ENCODE assay signal across 24 cellular contexts in the genomic region with DNA sequence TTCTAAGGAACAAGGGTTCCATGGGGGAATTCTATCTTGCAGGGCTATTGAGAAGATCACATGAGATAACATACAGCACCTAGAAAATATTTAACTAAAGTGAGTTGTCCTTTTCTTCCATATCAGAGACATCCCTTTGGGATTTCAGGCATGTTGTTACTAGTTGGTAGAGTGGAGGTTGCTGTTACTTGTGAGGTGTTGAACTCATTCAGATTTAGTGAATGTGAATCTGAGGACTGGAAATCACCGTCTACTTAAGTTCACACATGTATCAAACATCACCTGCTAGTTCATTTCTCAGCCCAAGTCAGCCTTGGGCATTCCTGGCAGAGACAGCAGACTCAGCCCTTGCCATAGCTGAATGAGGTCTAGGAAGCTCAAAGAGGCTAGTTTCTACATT. TPM values are rescaled to one million over a fixed set of nuclear protein-coding genes. Genes with fewer than 3 reads are reported as not detected.
A peak's percentile ranks its signal among the peaks of the same experiment; 100 is the strongest.
DNase-seq lines count a peak whose midpoint lies in the region; ATAC-seq and TF ChIP-seq lines count a peak whose summit lies in the region.
"Had no signal": no experiment of that assay in that cellular context is flagged by ENCODE, and none has a peak within 500 bp of the region (broad histone marks: within the 10 kb centered on the region; RNA-seq: fewer than 3 reads in every experiment).

No MANE protein-coding gene starts in this region.

- no peaks in the 10 kb centered on the region for H3K27me3 Mint-ChIP-seq in CD8-positive, alpha-beta T cell (ENCODE audit: low read depth)
- H3K27me3 Mint-ChIP-seq in endodermal cell (ENCODE audit: insufficient read depth) (no peaks in the 10 kb centered on the region), nephron (ENCODE audit: low read depth) (no peaks in the 10 kb centered on the region)

- H3K27ac Mint-ChIP-seq in CD8-positive, alpha-beta T cell, result peak overlapping the region; percentile 22
- H3K27ac Mint-ChIP-seq in endodermal cell, result peak overlapping the region; percentile 71
- peak overlapping the region; percentile 3 to 83 (median 40) for H3K27ac Mint-ChIP-seq in nephron
- H3K27ac Mint-ChIP-seq: GM23338 had no signal

- POLR2A ChIA-PET in CD8-positive, alpha-beta T cell (lab: Charles Lee), result interaction anchor here (0.7 to 1.2 kb wide), 2 partner anchors 34 to 56 kb away, joined by 3 read pairs; no protein-coding TSS in a partner anchor

- no peak for DNase-seq in CD8-positive, alpha-beta T cell
- DNase-seq in H4 (ENCODE audit: low spot score) (peak; percentile 2), endodermal cell (no peak), NCI-H146 (lab: John Stamatoyannopoulos, UW) (no peak)
- DNase-seq in stimulated activated naive CD8-positive, alpha-beta T cell treated with anti-CD3 and anti-CD28 coated beads, Interleukin-15, Interleukin-2, amounts not matched to agents 100 U/mL and 50 U/mL, for 24 hours, result no peak
- no peak for DNase-seq in effector CD8-positive, alpha-beta T cell (lab: John Stamatoyannopoulos, UW)
- DNase-seq: activated CD4-positive, alpha-beta T cell treated with anti-CD3 and anti-CD28 coated beads, Interleukin-2, amount 50 U/mL, for 4 hours; activated CD8-positive, alpha-beta memory T cell treated with anti-CD3 and anti-CD28 coated beads, Interleukin-2, amount 50 U/mL, for 4 hours; activated gamma-delta T cell treated with Interleukin-2 at 50 U/mL for 16 hours; COR-L47; foreskin fibroblast; hippocampal formation; IMR-90; NCI-H1417; NCI-H524; stimulated activated CD4-positive, alpha-beta T cell treated with anti-CD3 and anti-CD28 coated beads, Interleukin-12 subunit alpha, Interleukin-12 subunit beta, amount 100 ng/mL, for 4 hours; trophoblast cell; WERI-Rb-1 had no signal

- no peaks in the 10 kb centered on the region for H3K27me3 ChIP-seq in CD8-positive, alpha-beta T cell (ENCODE audit: insufficient read depth, low read length)
- no peaks in the 10 kb centered on the region for H3K27me3 ChIP-seq in endodermal cell (ENCODE audit: control insufficient read depth, insufficient read depth, low read length, poor library complexity, severe bottlenecking)
- H3K27me3 ChIP-seq: adrenal gland had no signal

- ATAC-seq in CD8-positive, alpha-beta T cell, result no peak
- ATAC-seq in stimulated activated naive CD8-positive, alpha-beta T cell treated with anti-CD3 and anti-CD28 coated beads, Interleukin-15, Interleukin-2, amounts not matched to agents 100 U/mL and 50 U/mL, for 24 hours, result no peak
- no peak for ATAC-seq in HG03457 (IDR thresholded peaks at IDR 0.05; ENCODE audit: unreplicated experiment)
- ATAC-seq: GM23338 had no signal

- H3K4me1 Mint-ChIP-seq in CD8-positive, alpha-beta T cell (ENCODE audit: low read depth), result peaks cover 10% of the 10 kb centered on the region
- H3K4me1 Mint-ChIP-seq in endodermal cell, result peaks cover 10% of the 10 kb centered on the region
- no peaks in the 10 kb centered on the region for H3K4me1 Mint-ChIP-seq in nephron

- H3K36me3 ChIP-seq in CD8-positive, alpha-beta T cell (ENCODE audit: insufficient read depth, low read length), result peaks cover 7% of the 10 kb centered on the region
- H3K36me3 ChIP-seq in endodermal cell (ENCODE audit: control insufficient read depth, insufficient read depth, low read length), result peaks cover 29% of the 10 kb centered on the region

- no peak overlapping the region for H3K27ac ChIP-seq in CD8-positive, alpha-beta T cell (ENCODE audit: low read depth, low read length)
- H3K27ac ChIP-seq in endodermal cell (ENCODE audit: low read depth, low read length), result peak overlapping the region; percentile 6
- H3K27ac ChIP-seq: adrenal gland, WERI-Rb-1 had no signal

- H3K4me3 ChIP-seq in CD8-positive, alpha-beta T cell (ENCODE audit: low read depth, low read length), result no peak overlapping the region
- no peak overlapping the region for H3K4me3 ChIP-seq in endodermal cell (ENCODE audit: low read length)
- H3K4me3 ChIP-seq: adrenal gland, GM23338 had no signal

- TF ChIP-seq CTCF in CD8-positive, alpha-beta T cell (IDR thresholded peaks at IDR 0.05), result no peak
- no peak for TF ChIP-seq CTCF in endodermal cell (conservative IDR thresholded peaks at IDR 0.05)
- TF ChIP-seq CTCF in nephron (IDR thresholded peaks at IDR 0.05; ENCODE audit: unreplicated experiment in 3 of 3), result no peak

- CTCF ChIA-PET in CD8-positive, alpha-beta T cell (lab: Charles Lee), result no interaction called here

- WGBS in endodermal cell (ENCODE audit: insufficient coverage in 1 of 2, insufficient read length in 1 of 2), 2 experiments, result 100% methylated on average over 1 of the region's 1 CpG

- H3K9me3 Mint-ChIP-seq in CD8-positive, alpha-beta T cell, result no peaks in the 10 kb centered on the region
- H3K9me3 Mint-ChIP-seq in endodermal cell (no peaks in the 10 kb centered on the region), nephron (no peaks in the 10 kb centered on the region)
- H3K9me3 Mint-ChIP-seq: GM23338 had no signal

- H3K9me3 ChIP-seq in CD8-positive, alpha-beta T cell (ENCODE audit: low read length), result no peaks in the 10 kb centered on the region
- H3K9me3 ChIP-seq in endodermal cell (ENCODE audit: control insufficient read depth, low read length), result no peaks in the 10 kb centered on the region
- H3K9me3 ChIP-seq: adrenal gland had no signal

- H3K9ac ChIP-seq in endodermal cell (ENCODE audit: extremely low read depth, low read length, poor library complexity, severe bottlenecking), result no peak overlapping the region

- no peak overlapping the region for H3K4me3 Mint-ChIP-seq in CD8-positive, alpha-beta T cell
- H3K4me3 Mint-ChIP-seq in endodermal cell (no peak overlapping the region), nephron (no peak overlapping the region)
- H3K4me3 Mint-ChIP-seq: GM23338 had no signal

- intact Hi-C loops in CD8-positive, alpha-beta T cell (cut with DNase I, micrococcal nuclease), result no loop called here

- no peaks in the 10 kb centered on the region for H3K4me1 ChIP-seq in CD8-positive, alpha-beta T cell (ENCODE audit: insufficient read depth, low read length)
- H3K4me1 ChIP-seq in endodermal cell (ENCODE audit: control insufficient read depth, insufficient read depth, low read length), result no peaks in the 10 kb centered on the region
- H3K4me1 ChIP-seq: adrenal gland had no signal

- peaks cover 16% of the 10 kb centered on the region for H3K36me3 Mint-ChIP-seq in CD8-positive, alpha-beta T cell
- H3K36me3 Mint-ChIP-seq in endodermal cell (ENCODE audit: low read depth) (peaks cover 16% of the 10 kb centered on the region), nephron (ENCODE audit: low read depth) (peaks cover 29% of the 10 kb centered on the region)

RNA-seq across cellular contexts. Expression of gene KDELR3, which starts 9.6 kb away (rescaled TPM):
- not detected for total RNA-seq in CD8-positive, alpha-beta T cell
- 52.2 and 72.8 TPM in 2 replicates for total RNA-seq in H4 (2014; rRNA removed; shearing (Covaris generic))
- total RNA-seq in endodermal cell, result 10 to 100 TPM; 11.4 to 14.9 TPM
- 14.6 TPM for polyA plus RNA-seq in endodermal cell (2013, experiment 1 of 2)
- polyA plus RNA-seq in endodermal cell (2013, experiment 2 of 2), result 14.8 TPM

RNA-seq across cellular contexts. Expression of gene KCNJ4, which starts 22.5 kb away (rescaled TPM):
- not detected for total RNA-seq in CD8-positive, alpha-beta T cell
- total RNA-seq in H4 (2014; rRNA removed; shearing (Covaris generic)), result 0.60 and 1.1 TPM in 2 replicates
- 1 to 10 TPM in 1 of 2 donors, under 1 TPM in 1; 0.37 to 1.4 TPM for total RNA-seq in endodermal cell
- 5.8 TPM for polyA plus RNA-seq in endodermal cell (2013, experiment 1 of 2)
- 6.0 TPM for polyA plus RNA-seq in endodermal cell (2013, experiment 2 of 2)
- total RNA-seq: dermis microvascular lymphatic vessel endothelial cell; IMR-90; T-helper 2 cell treated with Interferon-gamma antibody and Interleukin-4, amounts not matched to agents 100 ng/mL and 5 ng/mL, for 36 hours had no signal
- polyA plus RNA-seq: IMR-90 had no signal

RNA-seq across cellular contexts. Expression of gene DDX17, which starts 28.6 kb away (rescaled TPM):
- total RNA-seq in CD8-positive, alpha-beta T cell, result 100 to 1,000 TPM; 348 to 386 TPM
- total RNA-seq in H4 (2014; rRNA removed; shearing (Covaris generic)), result 128 and 155 TPM in 2 replicates
- total RNA-seq in endodermal cell, result 100 to 1,000 TPM; 507 to 621 TPM
- polyA plus RNA-seq in endodermal cell (2013, experiment 1 of 2), result 386 TPM
- polyA plus RNA-seq in endodermal cell (2013, experiment 2 of 2), result 344 TPM

Comparison
In these comparisons a context has a peak if more than half of its experiments do, and no peak if none do; other contexts are left out.
1. RNA of gene KDELR3, which starts 9.6 kb away (total RNA-seq): 52.2 to 72.8 TPM in H4 and 11.4 to 14.9 TPM in endodermal cell; not detected in CD8-positive, alpha-beta T cell; every median in the first group is over 10 times any median in the second.
2. Peak in every context shown above with its lines, with median percentiles within 50 percentile points of each other: H3K27ac Mint-ChIP-seq.